ENCODE assay signal across 8 cellular contexts in genomic region chr10:103451871-103452713, GRCh38. TPM values are rescaled to one million over a fixed set of nuclear protein-coding genes. Genes with fewer than 3 reads are reported as not detected.
DNase-seq lines count a peak whose midpoint lies in the region; ATAC-seq and TF ChIP-seq lines count a peak whose summit lies in the region.

CALHM2 (minus strand) TSS chr10:103452370; CDS start chr10:103449941, 2,429 bp downstream.

- no peak for TF ChIP-seq EP300 in stomach (IDR thresholded peaks at IDR 0.05)

- no peak within 1 kb of the TSS for H2AFZ ChIP-seq in OCI-LY1 (ENCODE audit: low read length)

- peak within 1 kb of the TSS; percentile 37; the same call in 1 of the 2 replicates for H3K9ac ChIP-seq in OCI-LY1 (ENCODE audit: low read length)

- peaks cover 25% of the 10 kb centered on the region for H3K36me3 Mint-ChIP-seq in activated T-helper 1 cell treated with anti-CD3 and anti-CD28 coated beads, Interleukin-12 subunit alpha, Interleukin-12 subunit beta, Interleukin-2, Interleukin-4 antibody, amounts not matched to agents 30 ng/mL and 10 ng/mL and 1 ng/mL, durations not matched to agents 14 hours and 24 hours and 36 hours (ENCODE audit: low read depth)
- H3K36me3 Mint-ChIP-seq in natural killer cell treated with Interleukin-12 subunit alpha and Interleukin-12 subunit beta and Interleukin-15 and Interleukin-18, amount 100 ng/mL, for 72 hours = peaks cover 6% of the 10 kb centered on the region

- no peaks in the 10 kb centered on the region for H3K79me2 ChIP-seq in OCI-LY1 (ENCODE audit: insufficient read depth, low read length)

- H3K27me3 Mint-ChIP-seq in activated T-helper 1 cell treated with anti-CD3 and anti-CD28 coated beads, Interleukin-12 subunit alpha, Interleukin-12 subunit beta, Interleukin-2, Interleukin-4 antibody, amounts not matched to agents 30 ng/mL and 10 ng/mL and 1 ng/mL, durations not matched to agents 14 hours and 24 hours and 36 hours (ENCODE audit: insufficient read depth) = no peaks in the 10 kb centered on the region
- no peaks in the 10 kb centered on the region for H3K27me3 Mint-ChIP-seq in natural killer cell treated with Interleukin-12 subunit alpha and Interleukin-12 subunit beta and Interleukin-15 and Interleukin-18, amount 100 ng/mL, for 72 hours

- H3F3A ChIP-seq in OCI-LY1 (ENCODE audit: insufficient read depth, low read length) = no peaks in the 10 kb centered on the region; the same call in 1 of the 2 replicates

- peaks cover 20% of the 10 kb centered on the region for H3K36me3 ChIP-seq in OCI-LY1 (ENCODE audit: insufficient read depth, low read length)
- H3K36me3 ChIP-seq in stomach = peaks cover 16 to 33% (median 27%) of the 10 kb centered on the region in 4 donors

- no peaks in the 10 kb centered on the region for H3K9me2 ChIP-seq in OCI-LY1 (ENCODE audit: low read depth, low read length)

- DNase-seq in NCI-H1092 treated with DMSO at 0.1 percent for 48 hours (lab: John Stamatoyannopoulos, UW) (peak; percentile 4), NCI-H1092 (lab: John Stamatoyannopoulos, UW) (no peak), fibroblast of gingiva (ENCODE audit: low read depth) (peak; percentile 50), stomach (peak; percentile 56)
- peak; percentile 54 for DNase-seq in activated T-helper 1 cell treated with anti-CD3 and anti-CD28 coated beads, Interleukin-12 subunit alpha, Interleukin-12 subunit beta, Interleukin-2, Interleukin-4 antibody, amounts not matched to agents 30 ng/mL and 10 ng/mL and 1 ng/mL, durations not matched to agents 14 hours and 24 hours and 36 hours (ENCODE audit: low spot score)
- DNase-seq in natural killer cell treated with Interleukin-12 subunit alpha and Interleukin-12 subunit beta and Interleukin-15 and Interleukin-18, amount 100 ng/mL, for 72 hours (ENCODE audit: low spot score) = peak; percentile 73

- H3K4me1 ChIP-seq in OCI-LY1 (ENCODE audit: insufficient read depth, low read length, severe bottlenecking) = peaks cover 11% of the 10 kb centered on the region
- peaks cover 26 to 60% (median 47%) of the 10 kb centered on the region in 4 donors for H3K4me1 ChIP-seq in stomach

- no peak for TF ChIP-seq CTCF in OCI-LY1 (IDR thresholded peaks at IDR 0.05; ENCODE audit: low read length)
- no peak for TF ChIP-seq CTCF in stomach (IDR thresholded peaks at IDR 0.05)

- TF ChIP-seq POLR2A in stomach (IDR thresholded peaks at IDR 0.05) = no peak

- H3K4me2 ChIP-seq in OCI-LY1 (ENCODE audit: low read length) = peak within 1 kb of the TSS; percentile 61

- H3K9me3 ChIP-seq in OCI-LY1 (ENCODE audit: low read length) = no peaks in the 10 kb centered on the region
- H3K9me3 ChIP-seq in stomach = no peaks in the 10 kb centered on the region

- H3K27ac ChIP-seq in OCI-LY1 (ENCODE audit: low read depth, low read length, poor library complexity, severe bottlenecking) (no peak within 1 kb of the TSS), stomach (peak within 1 kb of the TSS; percentile 80 to 90 (median 84))

- peak within 1 kb of the TSS; percentile 88 for H3K27ac Mint-ChIP-seq in activated T-helper 1 cell treated with anti-CD3 and anti-CD28 coated beads, Interleukin-12 subunit alpha, Interleukin-12 subunit beta, Interleukin-2, Interleukin-4 antibody, amounts not matched to agents 30 ng/mL and 10 ng/mL and 1 ng/mL, durations not matched to agents 14 hours and 24 hours and 36 hours
- peak within 1 kb of the TSS; percentile 79 to 86 for H3K27ac Mint-ChIP-seq in natural killer cell treated with Interleukin-12 subunit alpha and Interleukin-12 subunit beta and Interleukin-15 and Interleukin-18, amount 100 ng/mL, for 72 hours

- 1 to 4% (median 3%) methylated on average over 25 to 43 of the region's 43 CpGs for WGBS in stomach, 5 donors

- H3K4me1 Mint-ChIP-seq in activated T-helper 1 cell treated with anti-CD3 and anti-CD28 coated beads, Interleukin-12 subunit alpha, Interleukin-12 subunit beta, Interleukin-2, Interleukin-4 antibody, amounts not matched to agents 30 ng/mL and 10 ng/mL and 1 ng/mL, durations not matched to agents 14 hours and 24 hours and 36 hours (ENCODE audit: low read depth) = peaks cover 48% of the 10 kb centered on the region
- peaks cover 33 to 54% of the 10 kb centered on the region in 2 donors for H3K4me1 Mint-ChIP-seq in natural killer cell treated with Interleukin-12 subunit alpha and Interleukin-12 subunit beta and Interleukin-15 and Interleukin-18, amount 100 ng/mL, for 72 hours (ENCODE audit: low read depth in 2 of 2)

- H4K20me1 ChIP-seq in OCI-LY1 (ENCODE audit: insufficient read depth, low read length) = no peaks in the 10 kb centered on the region

- peak; percentile 52 for ATAC-seq in HG02943 (IDR thresholded peaks at IDR 0.05; ENCODE audit: low read depth, unreplicated experiment)
- peak; percentile 78 to 80 for ATAC-seq in natural killer cell treated with Interleukin-12 subunit alpha and Interleukin-12 subunit beta and Interleukin-15 and Interleukin-18, amount 100 ng/mL, for 72 hours

- no peaks in the 10 kb centered on the region for H3K9me3 Mint-ChIP-seq in activated T-helper 1 cell treated with anti-CD3 and anti-CD28 coated beads, Interleukin-12 subunit alpha, Interleukin-12 subunit beta, Interleukin-2, Interleukin-4 antibody, amounts not matched to agents 30 ng/mL and 10 ng/mL and 1 ng/mL, durations not matched to agents 14 hours and 24 hours and 36 hours
- no peaks in the 10 kb centered on the region for H3K9me3 Mint-ChIP-seq in natural killer cell treated with Interleukin-12 subunit alpha and Interleukin-12 subunit beta and Interleukin-15 and Interleukin-18, amount 100 ng/mL, for 72 hours

- peak within 1 kb of the TSS; percentile 90 for H3K4me3 Mint-ChIP-seq in activated T-helper 1 cell treated with anti-CD3 and anti-CD28 coated beads, Interleukin-12 subunit alpha, Interleukin-12 subunit beta, Interleukin-2, Interleukin-4 antibody, amounts not matched to agents 30 ng/mL and 10 ng/mL and 1 ng/mL, durations not matched to agents 14 hours and 24 hours and 36 hours
- H3K4me3 Mint-ChIP-seq in natural killer cell treated with Interleukin-12 subunit alpha and Interleukin-12 subunit beta and Interleukin-15 and Interleukin-18, amount 100 ng/mL, for 72 hours = peak within 1 kb of the TSS; percentile 89

- H3K27me3 ChIP-seq in OCI-LY1 (ENCODE audit: insufficient read depth, low read length) (no peaks in the 10 kb centered on the region), stomach (peaks cover 0 to 7% (median 0%) of the 10 kb centered on the region in 3 donors)

- peak within 1 kb of the TSS; percentile 49 for H3K4me3 ChIP-seq in OCI-LY1 (ENCODE audit: low read depth, low read length, poor library complexity, severe bottlenecking)
- peak within 1 kb of the TSS; percentile 61 to 78 (median 71) for H3K4me3 ChIP-seq in stomach

- intact Hi-C loops in activated T-helper 1 cell treated with anti-CD3 and anti-CD28 coated beads, Interleukin-12 subunit alpha, Interleukin-12 subunit beta, Interleukin-2, Interleukin-4 antibody, amounts not matched to agents 30 ng/mL and 10 ng/mL and 1 ng/mL, durations not matched to agents 14 hours and 24 hours and 36 hours (cut with micrococcal nuclease) = loop anchor here (1.0 kb wide), 2 partner anchors 19 to 33 kb away; no protein-coding TSS in a partner anchor
- intact Hi-C loops in stomach (cut with DNase I; ENCODE audit: low total_unique reads) = no loop called here

RNA-seq across cellular contexts. Expression of gene CALHM2, which starts in this region (rescaled TPM):
- total RNA-seq in activated T-helper 1 cell treated with anti-CD3 and anti-CD28 coated beads, Interleukin-12 subunit alpha, Interleukin-12 subunit beta, Interleukin-2, Interleukin-4 antibody, amounts not matched to agents 30 ng/mL and 10 ng/mL and 1 ng/mL, durations not matched to agents 14 hours and 24 hours and 36 hours = 18.6 and 19.1 TPM in 2 replicates
- total RNA-seq in natural killer cell treated with Interleukin-12 subunit alpha and Interleukin-12 subunit beta and Interleukin-15 and Interleukin-18, amount 100 ng/mL, for 72 hours = 10 to 100 TPM; 11.2 to 12.7 TPM
- total RNA-seq in stomach = 10 to 100 TPM in 2 of 5 donors, 1 to 10 TPM in 3; 1.8 to 30.1 (median 6.4) TPM
- 10 to 100 TPM in 2 of 3 donors, 1 to 10 TPM in 1; 7.4 to 13.3 (median 12.7) TPM for polyA plus RNA-seq in stomach
